ENCODE assay signal across 1 cellular context in the genomic region with DNA sequence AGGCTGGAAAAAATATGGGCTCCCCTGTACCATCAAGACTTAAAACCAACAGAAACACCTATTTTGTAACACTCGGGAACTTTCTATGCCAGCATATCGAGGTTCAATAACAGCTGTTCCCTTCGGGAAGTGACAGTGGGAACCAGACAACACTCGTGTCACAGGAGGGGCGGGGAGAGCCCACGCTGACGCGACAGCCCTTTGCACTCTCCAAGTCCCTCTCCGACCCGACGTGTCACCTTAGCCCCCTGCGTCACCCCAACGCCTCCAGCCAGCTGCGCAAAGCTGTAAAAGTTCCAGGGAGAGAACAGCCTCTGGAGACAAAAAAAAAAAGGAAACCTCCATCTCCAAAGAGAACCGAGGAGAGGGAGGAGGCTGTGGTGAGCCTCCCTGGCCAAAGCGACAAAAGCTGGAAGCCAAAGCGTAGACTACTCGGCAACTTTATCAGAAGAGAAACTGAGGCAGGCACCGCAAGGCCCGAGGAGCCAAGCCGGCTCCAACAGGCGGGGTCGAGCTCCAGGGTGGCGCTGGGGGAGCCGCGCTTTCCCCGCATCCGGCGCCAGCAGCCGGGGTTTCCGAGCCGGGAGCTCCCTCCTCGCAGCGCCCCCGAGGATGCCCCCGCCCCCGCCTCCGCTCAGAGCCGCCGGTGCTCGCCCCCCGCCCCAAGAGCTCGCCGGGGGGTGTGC.
TF ChIP-seq lines count a peak whose summit lies in the region.

No MANE protein-coding gene starts in this region.

TF ChIP-seq in HepG2, 621 proteins besides CTCF, POLR2A, EP300 and RAD21 (continued from another document):
- TF ChIP-seq ZNF609 (CRISPR knock-in tag; IDR thresholded peaks at IDR 0.05; ENCODE audit: borderline replicate concordance) (no peak), ZNF782 (CRISPR knock-in tag; IDR thresholded peaks at IDR 0.05; ENCODE audit: borderline replicate concordance) (no peak), BRCA1 (CRISPR knock-in tag; IDR thresholded peaks at IDR 0.05) (no peak), RFXANK (CRISPR knock-in tag; IDR thresholded peaks at IDR 0.05) (no peak), MIER2 (CRISPR knock-in tag; IDR thresholded peaks at IDR 0.05) (0 out of 2 replicates have a peak, but pooled peaks have one; percentile 11), NFRKB (IDR thresholded peaks at IDR 0.05) (no peak), CBFB (CRISPR knock-in tag; IDR thresholded peaks at IDR 0.05) (no peak), ZNF549 (CRISPR knock-in tag; IDR thresholded peaks at IDR 0.05) (no peak), GATAD1 (CRISPR knock-in tag; IDR thresholded peaks at IDR 0.05) (0 out of 2 replicates have a peak, but pooled peaks have one; percentile 12), SNAPC4 (CRISPR knock-in tag; IDR thresholded peaks at IDR 0.05) (0 out of 2 replicates have a peak, but pooled peaks have one; percentile 36), MTA1 (CRISPR knock-in tag; IDR thresholded peaks at IDR 0.05; ENCODE audit: borderline replicate concordance) (0 out of 2 replicates have a peak, but pooled peaks have one; percentile 15), ZNF619 (CRISPR knock-in tag; IDR thresholded peaks at IDR 0.05) (no peak; the same call in 1 of the 2 replicates), ELF1 (CRISPR knock-in tag; IDR thresholded peaks at IDR 0.05) (no peak), ZNF747 (CRISPR knock-in tag; IDR thresholded peaks at IDR 0.05; ENCODE audit: borderline replicate concordance) (peak; percentile 5; the same call in 1 of the 2 replicates), MYC (CRISPR knock-in tag; IDR thresholded peaks at IDR 0.05; ENCODE audit: borderline replicate concordance) (peak; percentile 26; the same call in 1 of the 2 replicates), NR1H2 (CRISPR knock-in tag; IDR thresholded peaks at IDR 0.05; ENCODE audit: borderline replicate concordance, low read depth) (no peak), PBX2 (CRISPR knock-in tag; IDR thresholded peaks at IDR 0.05) (no peak)
- TF ChIP-seq, protein P1, sequence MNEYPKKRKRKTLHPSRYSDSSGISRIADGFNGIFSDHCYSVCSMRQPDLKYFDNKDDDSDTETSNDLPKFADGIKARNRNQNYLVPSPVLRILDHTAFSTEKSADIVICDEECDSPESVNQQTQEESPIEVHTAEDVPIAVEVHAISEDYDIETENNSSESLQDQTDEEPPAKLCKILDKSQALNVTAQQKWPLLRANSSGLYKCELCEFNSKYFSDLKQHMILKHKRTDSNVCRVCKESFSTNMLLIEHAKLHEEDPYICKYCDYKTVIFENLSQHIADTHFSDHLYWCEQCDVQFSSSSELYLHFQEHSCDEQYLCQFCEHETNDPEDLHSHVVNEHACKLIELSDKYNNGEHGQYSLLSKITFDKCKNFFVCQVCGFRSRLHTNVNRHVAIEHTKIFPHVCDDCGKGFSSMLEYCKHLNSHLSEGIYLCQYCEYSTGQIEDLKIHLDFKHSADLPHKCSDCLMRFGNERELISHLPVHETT (CRISPR knock-in tag; conservative IDR thresholded peaks at IDR 0.05), result 0 out of 2 replicates have a peak, but pooled peaks have one; percentile 25
- TF ChIP-seq, protein P2, sequence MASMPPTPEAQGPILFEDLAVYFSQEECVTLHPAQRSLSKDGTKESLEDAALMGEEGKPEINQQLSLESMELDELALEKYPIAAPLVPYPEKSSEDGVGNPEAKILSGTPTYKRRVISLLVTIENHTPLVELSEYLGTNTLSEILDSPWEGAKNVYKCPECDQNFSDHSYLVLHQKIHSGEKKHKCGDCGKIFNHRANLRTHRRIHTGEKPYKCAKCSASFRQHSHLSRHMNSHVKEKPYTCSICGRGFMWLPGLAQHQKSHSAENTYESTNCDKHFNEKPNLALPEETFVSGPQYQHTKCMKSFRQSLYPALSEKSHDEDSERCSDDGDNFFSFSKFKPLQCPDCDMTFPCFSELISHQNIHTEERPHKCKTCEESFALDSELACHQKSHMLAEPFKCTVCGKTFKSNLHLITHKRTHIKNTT (CRISPR knock-in tag; IDR thresholded peaks at IDR 0.05), result no peak
- TF ChIP-seq, protein P3, sequence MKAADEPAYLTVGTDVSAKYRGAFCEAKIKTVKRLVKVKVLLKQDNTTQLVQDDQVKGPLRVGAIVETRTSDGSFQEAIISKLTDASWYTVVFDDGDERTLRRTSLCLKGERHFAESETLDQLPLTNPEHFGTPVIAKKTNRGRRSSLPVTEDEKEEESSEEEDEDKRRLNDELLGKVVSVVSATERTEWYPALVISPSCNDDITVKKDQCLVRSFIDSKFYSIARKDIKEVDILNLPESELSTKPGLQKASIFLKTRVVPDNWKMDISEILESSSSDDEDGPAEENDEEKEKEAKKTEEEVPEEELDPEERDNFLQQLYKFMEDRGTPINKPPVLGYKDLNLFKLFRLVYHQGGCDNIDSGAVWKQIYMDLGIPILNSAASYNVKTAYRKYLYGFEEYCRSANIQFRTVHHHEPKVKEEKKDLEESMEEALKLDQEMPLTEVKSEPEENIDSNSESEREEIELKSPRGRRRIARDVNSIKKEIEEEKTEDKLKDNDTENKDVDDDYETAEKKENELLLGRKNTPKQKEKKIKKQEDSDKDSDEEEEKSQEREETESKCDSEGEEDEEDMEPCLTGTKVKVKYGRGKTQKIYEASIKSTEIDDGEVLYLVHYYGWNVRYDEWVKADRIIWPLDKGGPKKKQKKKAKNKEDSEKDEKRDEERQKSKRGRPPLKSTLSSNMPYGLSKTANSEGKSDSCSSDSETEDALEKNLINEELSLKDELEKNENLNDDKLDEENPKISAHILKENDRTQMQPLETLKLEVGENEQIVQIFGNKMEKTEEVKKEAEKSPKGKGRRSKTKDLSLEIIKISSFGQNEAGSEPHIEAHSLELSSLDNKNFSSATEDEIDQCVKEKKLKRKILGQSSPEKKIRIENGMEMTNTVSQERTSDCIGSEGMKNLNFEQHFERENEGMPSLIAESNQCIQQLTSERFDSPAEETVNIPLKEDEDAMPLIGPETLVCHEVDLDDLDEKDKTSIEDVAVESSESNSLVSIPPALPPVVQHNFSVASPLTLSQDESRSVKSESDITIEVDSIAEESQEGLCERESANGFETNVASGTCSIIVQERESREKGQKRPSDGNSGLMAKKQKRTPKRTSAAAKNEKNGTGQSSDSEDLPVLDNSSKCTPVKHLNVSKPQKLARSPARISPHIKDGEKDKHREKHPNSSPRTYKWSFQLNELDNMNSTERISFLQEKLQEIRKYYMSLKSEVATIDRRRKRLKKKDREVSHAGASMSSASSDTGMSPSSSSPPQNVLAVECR (CRISPR knock-in tag; IDR thresholded peaks at IDR 0.05; ENCODE audit: borderline replicate concordance), result peak; percentile 8; the same call in 1 of the 2 replicates
- TF ChIP-seq, protein P4, sequence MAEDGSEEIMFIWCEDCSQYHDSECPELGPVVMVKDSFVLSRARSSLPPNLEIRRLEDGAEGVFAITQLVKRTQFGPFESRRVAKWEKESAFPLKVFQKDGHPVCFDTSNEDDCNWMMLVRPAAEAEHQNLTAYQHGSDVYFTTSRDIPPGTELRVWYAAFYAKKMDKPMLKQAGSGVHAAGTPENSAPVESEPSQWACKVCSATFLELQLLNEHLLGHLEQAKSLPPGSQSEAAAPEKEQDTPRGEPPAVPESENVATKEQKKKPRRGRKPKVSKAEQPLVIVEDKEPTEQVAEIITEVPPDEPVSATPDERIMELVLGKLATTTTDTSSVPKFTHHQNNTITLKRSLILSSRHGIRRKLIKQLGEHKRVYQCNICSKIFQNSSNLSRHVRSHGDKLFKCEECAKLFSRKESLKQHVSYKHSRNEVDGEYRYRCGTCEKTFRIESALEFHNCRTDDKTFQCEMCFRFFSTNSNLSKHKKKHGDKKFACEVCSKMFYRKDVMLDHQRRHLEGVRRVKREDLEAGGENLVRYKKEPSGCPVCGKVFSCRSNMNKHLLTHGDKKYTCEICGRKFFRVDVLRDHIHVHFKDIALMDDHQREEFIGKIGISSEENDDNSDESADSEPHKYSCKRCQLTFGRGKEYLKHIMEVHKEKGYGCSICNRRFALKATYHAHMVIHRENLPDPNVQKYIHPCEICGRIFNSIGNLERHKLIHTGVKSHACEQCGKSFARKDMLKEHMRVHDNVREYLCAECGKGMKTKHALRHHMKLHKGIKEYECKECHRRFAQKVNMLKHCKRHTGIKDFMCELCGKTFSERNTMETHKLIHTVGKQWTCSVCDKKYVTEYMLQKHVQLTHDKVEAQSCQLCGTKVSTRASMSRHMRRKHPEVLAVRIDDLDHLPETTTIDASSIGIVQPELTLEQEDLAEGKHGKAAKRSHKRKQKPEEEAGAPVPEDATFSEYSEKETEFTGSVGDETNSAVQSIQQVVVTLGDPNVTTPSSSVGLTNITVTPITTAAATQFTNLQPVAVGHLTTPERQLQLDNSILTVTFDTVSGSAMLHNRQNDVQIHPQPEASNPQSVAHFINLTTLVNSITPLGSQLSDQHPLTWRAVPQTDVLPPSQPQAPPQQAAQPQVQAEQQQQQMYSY (CRISPR knock-in tag; IDR thresholded peaks at IDR 0.05), result no peak
- TF ChIP-seq, protein P5, sequence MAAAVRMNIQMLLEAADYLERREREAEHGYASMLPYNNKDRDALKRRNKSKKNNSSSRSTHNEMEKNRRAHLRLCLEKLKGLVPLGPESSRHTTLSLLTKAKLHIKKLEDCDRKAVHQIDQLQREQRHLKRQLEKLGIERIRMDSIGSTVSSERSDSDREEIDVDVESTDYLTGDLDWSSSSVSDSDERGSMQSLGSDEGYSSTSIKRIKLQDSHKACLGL (CRISPR knock-in tag; IDR thresholded peaks at IDR 0.05), result no peak
TF ChIP-seq in HepG2: peak in this region for 43.
